Comparison of ENCODE assay signal across 25 cellular contexts in the genomic region with DNA sequence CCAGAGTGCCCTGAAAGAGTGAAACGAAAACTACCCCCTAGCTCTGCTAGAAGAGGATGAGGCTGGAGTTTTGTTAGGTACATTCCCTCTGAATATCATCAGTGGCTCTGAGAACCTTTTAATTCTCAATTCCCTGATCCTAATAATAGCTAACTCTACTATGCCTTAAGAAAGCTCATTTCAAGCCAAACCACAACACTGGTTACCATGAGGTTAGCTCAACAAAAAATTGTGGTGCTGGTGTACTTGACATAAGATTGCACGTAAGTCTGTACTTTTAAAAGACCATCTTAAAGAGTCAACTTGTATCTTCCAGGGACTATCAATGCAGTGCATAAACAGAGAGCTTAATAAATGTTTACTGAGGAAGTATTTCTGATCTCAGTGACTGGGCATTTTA.
"Had no signal": no experiment of that assay in that cellular context is flagged by ENCODE, and none has a peak within 500 bp of the region (broad histone marks: within the 10 kb centered on the region; RNA-seq: fewer than 3 reads in every experiment).

No MANE protein-coding gene starts in this region.

- H3K27ac Mint-ChIP-seq: naive thymus-derived CD4-positive, alpha-beta T cell; natural killer cell treated with Interleukin-12 subunit alpha and Interleukin-12 subunit beta and Interleukin-15 and Interleukin-18, amount 100 ng/mL, for 72 hours; stimulated activated memory B cell treated with anti-CD40 and anti-IgM and Interleukin-4, amounts not matched to agents 10 μg/mL and 1 μg/mL and 100 μg/mL, for 72 hours had no signal

- H3K36me3 ChIP-seq: lower lobe of right lung, pancreas, prostate gland, stomach, thyroid gland, transverse colon, upper lobe of left lung, vagina had no signal

- H3K27me3 Mint-ChIP-seq: stimulated activated memory B cell treated with anti-CD40 and anti-IgM and Interleukin-4, amounts not matched to agents 10 μg/mL and 1 μg/mL and 100 μg/mL, for 72 hours had no signal

- H3K9me3 Mint-ChIP-seq: natural killer cell treated with Interleukin-12 subunit alpha and Interleukin-12 subunit beta and Interleukin-15 and Interleukin-18, amount 100 ng/mL, for 72 hours had no signal

- H3K4me1 Mint-ChIP-seq: naive thymus-derived CD4-positive, alpha-beta T cell; stimulated activated memory B cell treated with anti-CD40 and anti-IgM and Interleukin-4, amounts not matched to agents 10 μg/mL and 1 μg/mL and 100 μg/mL, for 72 hours had no signal

- H3K4me3 ChIP-seq: lower lobe of right lung, pancreas, prostate gland, stomach, testis, thyroid gland, transverse colon, upper lobe of left lung, vagina had no signal

- H3K27me3 ChIP-seq: pancreas, stomach, testis, thyroid gland, transverse colon, upper lobe of left lung, vagina had no signal

- H3K4me3 Mint-ChIP-seq: naive thymus-derived CD4-positive, alpha-beta T cell; natural killer cell treated with Interleukin-12 subunit alpha and Interleukin-12 subunit beta and Interleukin-15 and Interleukin-18, amount 100 ng/mL, for 72 hours; stimulated activated memory B cell treated with anti-CD40 and anti-IgM and Interleukin-4, amounts not matched to agents 10 μg/mL and 1 μg/mL and 100 μg/mL, for 72 hours had no signal

- DNase-seq: hippocampal formation; kidney glomerular epithelial cell; left cardiac atrium; lower lobe of right lung; mesenchymal stem cell; naive thymus-derived CD4-positive, alpha-beta T cell; pancreas; posterior cingulate gyrus; retina; right cardiac atrium; small intestine; stimulated activated CD4-positive, alpha-beta T cell treated with anti-CD3 and anti-CD28 coated beads, Interleukin-1b, Interleukin-23, amount 100 ng/mL, for 48 hours; stimulated activated CD4-positive, alpha-beta T cell treated with anti-CD3 and anti-CD28 coated beads, Interleukin-2, amount 100 ng/mL, for 48 hours; stimulated activated CD4-positive, alpha-beta T cell treated with anti-CD3 and anti-CD28 coated beads, Interleukin-4, amount 100 ng/mL, for 4 hours; stimulated activated CD8-positive, alpha-beta memory T cell treated with anti-CD3 and anti-CD28 coated beads, Interleukin-4, amount 100 ng/mL, for 48 hours; stimulated activated naive CD4-positive, alpha-beta T cell treated with Interleukin-2 at 50 U/mL for 16 hours; stomach; testis; transverse colon; upper lobe of left lung had no signal

- H3K4me1 ChIP-seq: lower lobe of right lung, pancreas, prostate gland, stomach, testis, upper lobe of left lung, vagina had no signal

- H3K9me3 ChIP-seq: lower lobe of right lung, pancreas, prostate gland, testis, thyroid gland, transverse colon, upper lobe of left lung, vagina had no signal

- H3K27ac ChIP-seq: lower lobe of right lung, pancreas, prostate gland, stomach, testis, thyroid gland, transverse colon, upper lobe of left lung, vagina had no signal

- FAIRE-seq: pancreas, small intestine had no signal

- H3K36me3 Mint-ChIP-seq: naive thymus-derived CD4-positive, alpha-beta T cell; natural killer cell treated with Interleukin-12 subunit alpha and Interleukin-12 subunit beta and Interleukin-15 and Interleukin-18, amount 100 ng/mL, for 72 hours; stimulated activated memory B cell treated with anti-CD40 and anti-IgM and Interleukin-4, amounts not matched to agents 10 μg/mL and 1 μg/mL and 100 μg/mL, for 72 hours had no signal
